In the genomic region with DNA sequence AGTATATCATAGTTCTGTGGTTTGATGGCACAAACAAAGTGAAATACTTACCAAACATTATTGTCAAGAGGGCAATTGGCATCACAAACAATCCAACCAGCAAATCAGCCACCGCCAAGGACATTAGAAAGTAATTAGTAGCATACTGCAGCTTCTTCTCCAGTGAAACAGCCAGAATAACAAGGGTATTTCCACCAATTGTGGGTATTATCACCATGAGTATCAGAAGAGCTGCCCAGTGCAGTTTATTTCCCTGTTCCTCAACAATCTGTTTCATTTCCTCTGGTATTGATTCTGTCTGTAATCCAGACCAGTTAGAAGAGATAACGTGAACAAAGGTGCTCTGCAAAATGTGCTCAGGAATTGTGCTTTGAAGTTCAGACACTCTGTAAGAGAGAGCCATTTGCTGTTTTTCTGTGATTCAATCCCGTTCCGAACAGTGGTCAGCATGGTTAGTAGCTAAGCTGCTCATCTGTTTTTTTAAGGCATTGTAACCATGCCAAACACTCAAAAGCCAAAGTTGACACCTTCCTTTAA, we compare ENCODE assay signal across 11 cellular contexts. TPM values are rescaled to one million over a fixed set of nuclear protein-coding genes. Genes with fewer than 3 reads are reported as not detected.
A peak's percentile ranks its signal among the peaks of the same experiment; 100 is the strongest.
DNase-seq lines count a peak whose midpoint lies in the region; ATAC-seq and TF ChIP-seq lines count a peak whose summit lies in the region.
"Had no signal": no experiment of that assay in that cellular context is flagged by ENCODE, and none has a peak within 500 bp of the region (broad histone marks: within the 10 kb centered on the region; RNA-seq: fewer than 3 reads in every experiment).

No MANE protein-coding gene starts in this region.

- no peak for TF ChIP-seq POLR2A in esophagus squamous epithelium (IDR thresholded peaks at IDR 0.05)

- H3K27ac Mint-ChIP-seq in activated naive CD8-positive, alpha-beta T cell, result peak overlapping the region; percentile 50
- H3K27ac Mint-ChIP-seq in activated naive CD8-positive, alpha-beta T cell treated with anti-CD3 and anti-CD28 coated beads, Interleukin-2, amount 50 U/mL, for 24 hours, result no peak overlapping the region

- no peak for TF ChIP-seq CTCF in choroid plexus epithelial cell (conservative IDR thresholded peaks at IDR 0.05; ENCODE audit: low read depth, low read length)
- no peak for TF ChIP-seq CTCF in liver (IDR thresholded peaks at IDR 0.05; ENCODE audit: low read depth, low read length, missing input control)
- no peak for TF ChIP-seq CTCF in upper lobe of right lung (IDR thresholded peaks at IDR 0.05)
- no peak for TF ChIP-seq CTCF in esophagus squamous epithelium (IDR thresholded peaks at IDR 0.05)

- no peaks in the 10 kb centered on the region for H3K9me3 ChIP-seq in liver (ENCODE audit: control insufficient read depth in 4 of 4, low read length in 3 of 4)
- H3K9me3 ChIP-seq in upper lobe of right lung, result no peaks in the 10 kb centered on the region
- H3K9me3 ChIP-seq in esophagus squamous epithelium, result no peaks in the 10 kb centered on the region
- H3K9me3 ChIP-seq: BLaER1 had no signal

- peak overlapping the region; percentile 32 to 65 for H3K9ac ChIP-seq in liver (ENCODE audit: low read depth in 1 of 2, low read length in 2 of 2)
- H3K9ac ChIP-seq: BLaER1 had no signal

- peaks cover 7% of the 10 kb centered on the region for H3K36me3 Mint-ChIP-seq in activated naive CD8-positive, alpha-beta T cell
- peaks cover 9% of the 10 kb centered on the region for H3K36me3 Mint-ChIP-seq in activated naive CD8-positive, alpha-beta T cell treated with anti-CD3 and anti-CD28 coated beads, Interleukin-2, amount 50 U/mL, for 24 hours (ENCODE audit: low read depth)

- H3K27me3 ChIP-seq in liver (ENCODE audit: control insufficient read depth in 4 of 4, insufficient read depth in 4 of 4, low read length in 3 of 4), result no peaks in the 10 kb centered on the region
- no peaks in the 10 kb centered on the region for H3K27me3 ChIP-seq in upper lobe of right lung
- H3K27me3 ChIP-seq in esophagus squamous epithelium, result no peaks in the 10 kb centered on the region
- H3K27me3 ChIP-seq: BLaER1 had no signal

- intact Hi-C loops in upper lobe of right lung (cut with DNase I), result no loop called here
- intact Hi-C loops in esophagus squamous epithelium (cut with DNase I), result no loop called here

- no peak for DNase-seq in activated naive CD8-positive, alpha-beta T cell treated with anti-CD3 and anti-CD28 coated beads, Interleukin-2, amount 50 U/mL, for 24 hours
- peak; percentile 84 for DNase-seq in choroid plexus epithelial cell (ENCODE audit: low read depth)
- DNase-seq in upper lobe of right lung, result no peak
- DNase-seq in amygdala (lab: John Stamatoyannopoulos, UW), result no peak
- no peak for DNase-seq in esophagus squamous epithelium (lab: John Stamatoyannopoulos, UW)
- DNase-seq: activated CD4-positive, alpha-beta T cell treated with anti-CD3 and anti-CD28 coated beads, Interleukin-2, amount 50 U/mL, for 1 hour; NCI-H82 had no signal

- no peaks in the 10 kb centered on the region for H3K9me3 Mint-ChIP-seq in activated naive CD8-positive, alpha-beta T cell (ENCODE audit: low read depth)
- H3K9me3 Mint-ChIP-seq in activated naive CD8-positive, alpha-beta T cell treated with anti-CD3 and anti-CD28 coated beads, Interleukin-2, amount 50 U/mL, for 24 hours, result no peaks in the 10 kb centered on the region

- TF ChIP-seq RAD21 in liver (IDR thresholded peaks at IDR 0.05), result peak in 1 of 2 donors; percentile 18

- H3K4me3 ChIP-seq in choroid plexus epithelial cell (ENCODE audit: low read depth, low read length), result peak overlapping the region; percentile 60
- peak overlapping the region in 2 of 3 donors; percentile 20 to 35 for H3K4me3 ChIP-seq in liver (ENCODE audit: low read depth in 1 of 3, low read length in 3 of 3)
- H3K4me3 ChIP-seq in upper lobe of right lung, result peak overlapping the region; percentile 25
- H3K4me3 ChIP-seq in esophagus squamous epithelium, result peak overlapping the region in 1 of 4 donors; percentile 41
- H3K4me3 ChIP-seq: BLaER1 had no signal

- 17% methylated on average over 4 of the region's 4 CpGs for WGBS in liver
- WGBS in esophagus squamous epithelium, 2 donors, result 58 to 72% methylated on average over 4 of the region's 4 CpGs

- peaks cover 36% of the 10 kb centered on the region for H3K4me1 Mint-ChIP-seq in activated naive CD8-positive, alpha-beta T cell (ENCODE audit: low read depth)
- peaks cover 10% of the 10 kb centered on the region for H3K4me1 Mint-ChIP-seq in activated naive CD8-positive, alpha-beta T cell treated with anti-CD3 and anti-CD28 coated beads, Interleukin-2, amount 50 U/mL, for 24 hours

- H3K4me1 ChIP-seq in liver (ENCODE audit: control insufficient read depth in 4 of 4, insufficient read depth in 4 of 4, low read length in 3 of 4) (peaks cover 3 to 26% (median 18%) of the 10 kb centered on the region in 4 donors), upper lobe of right lung (peaks cover 15% of the 10 kb centered on the region), esophagus squamous epithelium (peaks cover 2 to 36% (median 8%) of the 10 kb centered on the region in 3 donors)
- H3K4me1 ChIP-seq: BLaER1 had no signal

- peak overlapping the region; percentile 10 to 55 for H3K27ac ChIP-seq in liver (ENCODE audit: low read depth in 1 of 2, low read length in 2 of 2)
- H3K27ac ChIP-seq in upper lobe of right lung, result peak overlapping the region; percentile 27
- peak overlapping the region in 1 of 4 donors; percentile 7 for H3K27ac ChIP-seq in esophagus squamous epithelium
- H3K27ac ChIP-seq: BLaER1 had no signal

- H3K36me3 ChIP-seq in liver (ENCODE audit: control insufficient read depth in 4 of 4, insufficient read depth in 3 of 4, low read depth in 1 of 4, low read length in 3 of 4) (no peaks in the 10 kb centered on the region), upper lobe of right lung (no peaks in the 10 kb centered on the region), esophagus squamous epithelium (no peaks in the 10 kb centered on the region)
- H3K36me3 ChIP-seq: BLaER1 had no signal

- no peaks in the 10 kb centered on the region for H3K27me3 Mint-ChIP-seq in activated naive CD8-positive, alpha-beta T cell
- H3K27me3 Mint-ChIP-seq in activated naive CD8-positive, alpha-beta T cell treated with anti-CD3 and anti-CD28 coated beads, Interleukin-2, amount 50 U/mL, for 24 hours, result no peaks in the 10 kb centered on the region

- H3K4me3 Mint-ChIP-seq in activated naive CD8-positive, alpha-beta T cell, result peak overlapping the region; percentile 35
- no peak overlapping the region for H3K4me3 Mint-ChIP-seq in activated naive CD8-positive, alpha-beta T cell treated with anti-CD3 and anti-CD28 coated beads, Interleukin-2, amount 50 U/mL, for 24 hours

- ATAC-seq in activated naive CD8-positive, alpha-beta T cell treated with anti-CD3 and anti-CD28 coated beads, Interleukin-2, amount 50 U/mL, for 24 hours, result no peak
- ATAC-seq in upper lobe of right lung (no peak), HG03108 (IDR thresholded peaks at IDR 0.05; ENCODE audit: unreplicated experiment) (no peak)

TF ChIP-seq in liver, 16 proteins besides CTCF, POLR2A, EP300 and RAD21:
- TF ChIP-seq SP1 (IDR thresholded peaks at IDR 0.05) (peak; percentile 28), YY1 (IDR thresholded peaks at IDR 0.05) (peak; percentile 32), NR2F2 (IDR thresholded peaks at IDR 0.05) (no peak), HNF4A (conservative IDR thresholded peaks at IDR 0.05) (peak in 1 of 2 donors; percentile 15)
- TF ChIP-seq, protein P1, sequence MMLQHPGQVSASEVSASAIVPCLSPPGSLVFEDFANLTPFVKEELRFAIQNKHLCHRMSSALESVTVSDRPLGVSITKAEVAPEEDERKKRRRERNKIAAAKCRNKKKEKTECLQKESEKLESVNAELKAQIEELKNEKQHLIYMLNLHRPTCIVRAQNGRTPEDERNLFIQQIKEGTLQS (IDR thresholded peaks at IDR 0.05), result no peak
- TF ChIP-seq, protein P2, sequence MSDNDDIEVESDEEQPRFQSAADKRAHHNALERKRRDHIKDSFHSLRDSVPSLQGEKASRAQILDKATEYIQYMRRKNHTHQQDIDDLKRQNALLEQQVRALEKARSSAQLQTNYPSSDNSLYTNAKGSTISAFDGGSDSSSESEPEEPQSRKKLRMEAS (IDR thresholded peaks at IDR 0.05), result peak; percentile 59

RNA-seq across cellular contexts. Expression of a gene that starts 1.4 kb away (rescaled TPM):
- total RNA-seq in liver, result under 1 TPM; 0.09 to 0.33 TPM
- polyA plus RNA-seq in liver, result 1 to 10 TPM in 1 of 2 donors, under 1 TPM in 1; 0.92 to 1.0 TPM
- total RNA-seq in upper lobe of right lung, result 2.6 TPM
- under 1 TPM in 2 of 4 donors, not detected in 2; 0.22 to 0.76 TPM for total RNA-seq in esophagus squamous epithelium
